23 cellular contexts compared by ENCODE assay signal in genomic region chr10:78916227-78916626, GRCh38.
"Had no signal": no experiment of that assay in that cellular context is flagged by ENCODE, and none has a peak within 500 bp of the region (broad histone marks: within the 10 kb centered on the region; RNA-seq: fewer than 3 reads in every experiment).

No MANE protein-coding gene starts in this region.

- H3K4me3 ChIP-seq: gastroesophageal sphincter, SK-N-MC, suprapubic skin, tibial nerve had no signal

- DNase-seq: activated CD4-positive, alpha-beta T cell treated with anti-CD3 and anti-CD28 coated beads, Interleukin-2, amount 10 ng/mL, durations not matched to agents 7 days and 5 days; activated CD8-positive, alpha-beta memory T cell treated with anti-CD3 and anti-CD28 coated beads, Interleukin-2, amount 10 ng/mL, durations not matched to agents 7 days and 5 days; activated CD8-positive, alpha-beta T cell treated with anti-CD3 and anti-CD28 coated beads for 36 hours; activated gamma-delta T cell; activated naive CD4-positive, alpha-beta T cell treated with anti-CD3 and anti-CD28 coated beads, Interleukin-2, amount 50 U/mL, for 16 hours; activated naive CD8-positive, alpha-beta T cell treated with anti-CD3 and anti-CD28 coated beads, Interleukin-2, amount 50 U/mL, for 24 hours; activated T-cell treated with anti-CD3 and anti-CD28 coated beads for 4 hours; aorta; brain microvascular endothelial cell; central memory CD4-positive, alpha-beta T cell; left colon; natural killer cell; retina; stimulated activated CD4-positive, alpha-beta T cell treated with anti-CD3 and anti-CD28 coated beads, Interleukin-4, amount 100 ng/mL, for 24 hours; SW 1271; T-helper 17 cell had no signal

- FAIRE-seq: colon, keratinocyte, urothelium cell line had no signal

- H3K27ac ChIP-seq: brain microvascular endothelial cell, gastroesophageal sphincter, SK-N-MC, suprapubic skin, tibial nerve had no signal
